Comparison of ENCODE assay signal across 8 cellular contexts in genomic region chr2:160207804-160208661, GRCh38. TPM values are rescaled to one million over a fixed set of nuclear protein-coding genes. Genes with fewer than 3 reads are reported as not detected.
DNase-seq lines count a peak whose midpoint lies in the region; ATAC-seq and TF ChIP-seq lines count a peak whose summit lies in the region.

No MANE protein-coding gene starts in this region.

- H3K4me3 ChIP-seq in epithelial cell of proximal tubule (ENCODE audit: low read depth, low read length), result no peak overlapping the region
- no peak overlapping the region for H3K4me3 ChIP-seq in naive thymus-derived CD4-positive, alpha-beta T cell (ENCODE audit: low read length)

- peak; percentile 54 for ATAC-seq in activated CD4-positive, alpha-beta T cell treated with anti-CD3 and anti-CD28 coated beads for 36 hours
- ATAC-seq in naive thymus-derived CD4-positive, alpha-beta T cell, result peak; percentile 20

- H3K36me3 Mint-ChIP-seq in activated CD4-positive, alpha-beta T cell treated with anti-CD3 and anti-CD28 coated beads for 36 hours (ENCODE audit: low read depth), result no peaks in the 10 kb centered on the region
- no peaks in the 10 kb centered on the region for H3K36me3 Mint-ChIP-seq in naive thymus-derived CD4-positive, alpha-beta T cell

- DNase-seq in activated CD4-positive, alpha-beta T cell treated with anti-CD3 and anti-CD28 coated beads for 36 hours, result peak; percentile 43
- DNase-seq in activated CD4-positive, alpha-beta T cell treated with anti-CD3 and anti-CD28 coated beads for 4 hours, result no peak
- peak; percentile 100 for DNase-seq in RPMI7951 (ENCODE audit: low read depth)
- peak; percentile 92 for DNase-seq in epithelial cell of proximal tubule (ENCODE audit: low read depth)
- no peak for DNase-seq in naive thymus-derived CD4-positive, alpha-beta T cell
- DNase-seq in NCI-H69 (lab: John Stamatoyannopoulos, UW), result no peak
- no peak for DNase-seq in activated naive CD4-positive, alpha-beta T cell treated with Interleukin-2 at 50 U/mL for 16 hours
- no peak for DNase-seq in activated CD4-positive, alpha-beta T cell treated with anti-CD3 and anti-CD28 coated beads for 1 hour

- H3K4me1 ChIP-seq in naive thymus-derived CD4-positive, alpha-beta T cell (ENCODE audit: control insufficient read depth in 2 of 2, insufficient read depth in 2 of 2, low read length in 2 of 2), result no peaks in the 10 kb centered on the region

- no peaks in the 10 kb centered on the region for H3K9me3 ChIP-seq in naive thymus-derived CD4-positive, alpha-beta T cell (ENCODE audit: control insufficient read depth in 2 of 3, low read length in 3 of 3)

- H3K27me3 Mint-ChIP-seq in activated CD4-positive, alpha-beta T cell treated with anti-CD3 and anti-CD28 coated beads for 36 hours, result no peaks in the 10 kb centered on the region
- H3K27me3 Mint-ChIP-seq in naive thymus-derived CD4-positive, alpha-beta T cell, result peaks cover 0 to 10% (median 3%) of the 10 kb centered on the region in 5 donors

- POLR2A ChIA-PET in activated CD4-positive, alpha-beta T cell treated with anti-CD3 and anti-CD28 coated beads for 36 hours (lab: Charles Lee), result no interaction called here
- POLR2A ChIA-PET in naive thymus-derived CD4-positive, alpha-beta T cell (lab: Charles Lee), result no interaction called here

- H3K9me3 Mint-ChIP-seq in activated CD4-positive, alpha-beta T cell treated with anti-CD3 and anti-CD28 coated beads for 36 hours (ENCODE audit: low read depth), result no peaks in the 10 kb centered on the region
- peaks cover 0 to 2% (median 0%) of the 10 kb centered on the region in 11 donors for H3K9me3 Mint-ChIP-seq in naive thymus-derived CD4-positive, alpha-beta T cell

- H3K4me3 Mint-ChIP-seq in activated CD4-positive, alpha-beta T cell treated with anti-CD3 and anti-CD28 coated beads for 36 hours, result no peak overlapping the region
- no peak overlapping the region for H3K4me3 Mint-ChIP-seq in naive thymus-derived CD4-positive, alpha-beta T cell

- intact Hi-C loops in activated CD4-positive, alpha-beta T cell treated with anti-CD3 and anti-CD28 coated beads for 36 hours (cut with DNase I, micrococcal nuclease), result no loop called here
- intact Hi-C loops in naive thymus-derived CD4-positive, alpha-beta T cell (cut with micrococcal nuclease), result no loop called here

- CTCF ChIA-PET in activated CD4-positive, alpha-beta T cell treated with anti-CD3 and anti-CD28 coated beads for 36 hours (lab: Charles Lee), result interaction anchor here (0.6 to 3.4 kb wide), 5 partner anchors 13 to 719 kb away, joined by 3 to 11 read pairs (median 4); no protein-coding TSS in a partner anchor
- CTCF ChIA-PET in naive thymus-derived CD4-positive, alpha-beta T cell (lab: Charles Lee), result interaction anchor here (0.6 to 2.0 kb wide), 4 partner anchors 98 to 786 kb away, joined by 5 to 7 read pairs (median 6); no protein-coding TSS in a partner anchor

- H3K27me3 ChIP-seq in naive thymus-derived CD4-positive, alpha-beta T cell (ENCODE audit: control insufficient read depth in 2 of 2, insufficient read depth in 2 of 2, low read length in 2 of 2), result no peaks in the 10 kb centered on the region

- H3K27ac Mint-ChIP-seq in activated CD4-positive, alpha-beta T cell treated with anti-CD3 and anti-CD28 coated beads for 36 hours, result peak overlapping the region; percentile 0
- H3K27ac Mint-ChIP-seq in naive thymus-derived CD4-positive, alpha-beta T cell, result peak overlapping the region in 1 of 9 donors; percentile 62

- no peaks in the 10 kb centered on the region for H3K36me3 ChIP-seq in naive thymus-derived CD4-positive, alpha-beta T cell (ENCODE audit: control insufficient read depth in 2 of 3, insufficient read depth in 3 of 3, low read length in 3 of 3)

- H3K4me1 Mint-ChIP-seq in activated CD4-positive, alpha-beta T cell treated with anti-CD3 and anti-CD28 coated beads for 36 hours, result peaks cover 33% of the 10 kb centered on the region
- H3K4me1 Mint-ChIP-seq in naive thymus-derived CD4-positive, alpha-beta T cell, result peaks cover 0 to 11% (median 8%) of the 10 kb centered on the region in 7 donors

- no peak for TF ChIP-seq CTCF in epithelial cell of proximal tubule (conservative IDR thresholded peaks at IDR 0.05; ENCODE audit: low read depth, low read length)

- no peak overlapping the region for H3K27ac ChIP-seq in naive thymus-derived CD4-positive, alpha-beta T cell (ENCODE audit: low read depth, low read length)

RNA-seq across cellular contexts. Expression of gene ITGB6, which starts 8.0 kb away (rescaled TPM):
- not detected for total RNA-seq in activated CD4-positive, alpha-beta T cell treated with anti-CD3 and anti-CD28 coated beads for 36 hours
- total RNA-seq in RPMI7951 (2014; rRNA removed; shearing (Covaris generic)), result 0.10 and 0.36 TPM in 2 replicates
- total RNA-seq in epithelial cell of proximal tubule, result 35.3 and 50.4 TPM in 2 replicates
- total RNA-seq in naive thymus-derived CD4-positive, alpha-beta T cell, result not detected
- not detected for polyA plus RNA-seq in naive thymus-derived CD4-positive, alpha-beta T cell

Comparison
In these comparisons a context has a peak if more than half of its experiments do, and no peak if none do; other contexts are left out.
1. DNase-seq: peak in activated CD4-positive, alpha-beta T cell treated with anti-CD3 and anti-CD28 coated beads for 36 hours (single experiment), RPMI7951 (single experiment) and epithelial cell of proximal tubule (single experiment); none in activated CD4-positive, alpha-beta T cell treated with anti-CD3 and anti-CD28 coated beads for 4 hours (0 of 2), naive thymus-derived CD4-positive, alpha-beta T cell (0 of 9), NCI-H69 (single experiment), activated naive CD4-positive, alpha-beta T cell treated with Interleukin-2 at 50 U/mL for 16 hours (single experiment) and activated CD4-positive, alpha-beta T cell treated with anti-CD3 and anti-CD28 coated beads for 1 hour (single experiment).
2. RNA of gene ITGB6, which starts 8.0 kb away (total RNA-seq): 35.3 to 50.4 TPM in epithelial cell of proximal tubule; 0.10 to 0.36 TPM in RPMI7951, not detected in activated CD4-positive, alpha-beta T cell treated with anti-CD3 and anti-CD28 coated beads for 36 hours and not detected in naive thymus-derived CD4-positive, alpha-beta T cell; every median in the first group is over 10 times any median in the second.